11 cellular contexts compared by ENCODE assay signal in the genomic region with DNA sequence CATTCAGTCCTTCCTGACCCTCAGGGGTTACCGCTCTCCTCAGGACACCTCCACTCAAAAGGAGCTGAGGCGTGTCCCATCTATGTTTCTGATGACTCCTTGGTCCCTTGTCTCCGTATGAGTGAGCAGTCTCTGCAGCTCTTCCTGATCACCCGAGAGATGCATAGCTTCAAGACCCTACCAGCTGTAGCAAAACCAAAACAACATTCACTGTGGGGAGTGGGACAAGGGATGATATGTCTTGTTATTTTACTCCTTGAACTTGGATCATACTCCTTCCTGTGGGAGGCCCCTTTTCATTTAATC. TPM values are rescaled to one million over a fixed set of nuclear protein-coding genes. Genes with fewer than 3 reads are reported as not detected.
A peak's percentile ranks its signal among the peaks of the same experiment; 100 is the strongest.
DNase-seq lines count a peak whose midpoint lies in the region; ATAC-seq, FAIRE-seq and TF ChIP-seq lines count a peak whose summit lies in the region.
"Had no signal": no experiment of that assay in that cellular context is flagged by ENCODE, and none has a peak within 500 bp of the region (broad histone marks: within the 10 kb centered on the region; RNA-seq: fewer than 3 reads in every experiment).

No MANE protein-coding gene starts in this region.

- no peaks in the 10 kb centered on the region for H3F3A ChIP-seq in Loucy (ENCODE audit: low read depth)

- no peaks in the 10 kb centered on the region for H3K36me3 ChIP-seq in Loucy (ENCODE audit: insufficient read depth, low read length)

- no peaks in the 10 kb centered on the region for H4K20me1 ChIP-seq in Loucy (ENCODE audit: insufficient read depth, low read length, poor library complexity, severe bottlenecking)

- peak overlapping the region; percentile 65 for H2AFZ ChIP-seq in Loucy (ENCODE audit: low read length)

- peak overlapping the region; percentile 31 for H3K9ac ChIP-seq in Loucy (ENCODE audit: low read depth, low read length, poor library complexity, severe bottlenecking)

- no peaks in the 10 kb centered on the region for H3K27me3 ChIP-seq in Loucy (ENCODE audit: insufficient read depth, low read length, poor library complexity, severe bottlenecking)
- H3K27me3 ChIP-seq: dorsolateral prefrontal cortex had no signal

- DNase-seq in GM12892 (ENCODE audit: insufficient read length) (no peak), NCI-H2081 treated with DMSO at 0.1 percent for 48 hours (lab: John Stamatoyannopoulos, UW) (no peak), D721Med (ENCODE audit: insufficient read length, low spot score) (no peak)
- DNase-seq in activated CD4-positive, alpha-beta T cell treated with anti-CD3 and anti-CD28 coated beads, Interleukin-2, amount 50 U/mL, for 4 hours, result no peak
- DNase-seq: activated T-cell treated with anti-CD3 and anti-CD28 coated beads, Interleukin-2, amount 50 U/mL, for 72 hours; dorsolateral prefrontal cortex had no signal

- TF ChIP-seq POLR2A in GM12892 (IDR thresholded peaks at IDR 0.05; ENCODE audit: low read depth, low read length), result no peak

- H3K9me2 ChIP-seq in Loucy (replicated peaks; ENCODE audit: low read depth, low read length), result no peaks in the 10 kb centered on the region

- H3K4me1 ChIP-seq in Loucy (ENCODE audit: insufficient read depth, low read length, poor library complexity, severe bottlenecking), result peaks cover 10% of the 10 kb centered on the region

- TF ChIP-seq CTCF in Loucy (conservative IDR thresholded peaks at IDR 0.05; ENCODE audit: low read length) (no peak), D721Med (IDR thresholded peaks at IDR 0.05; ENCODE audit: insufficient read depth, missing control alignments) (no peak)

- H3K4me3 ChIP-seq in Loucy (ENCODE audit: low read length, poor library complexity, severe bottlenecking), result no peak overlapping the region
- H3K4me3 ChIP-seq: dorsolateral prefrontal cortex, lung had no signal

- H3K4me2 ChIP-seq in Loucy (ENCODE audit: low read depth, low read length, poor library complexity, severe bottlenecking), result peak overlapping the region; percentile 40

- ATAC-seq in GM19395 (IDR thresholded peaks at IDR 0.05; ENCODE audit: unreplicated experiment) (peak; percentile 25), HG02642 (IDR thresholded peaks at IDR 0.05; ENCODE audit: poor library complexity, unreplicated experiment) (peak; percentile 29), HG03175 (IDR thresholded peaks at IDR 0.05; ENCODE audit: unreplicated experiment) (no peak)

- H3K79me2 ChIP-seq in Loucy (ENCODE audit: insufficient read depth, low read length), result no peaks in the 10 kb centered on the region

- FAIRE-seq in GM12892 (lab: Jason Lieb, UNC) (peak; percentile 27), D721Med (lab: Jason Lieb, UNC) (no peak)

- no peaks in the 10 kb centered on the region for H3K9me3 ChIP-seq in Loucy (ENCODE audit: insufficient read depth, low read depth, low read length)

RNA-seq across cellular contexts. Expression of gene GLDC, which starts 14.4 kb away (rescaled TPM):
- polyA plus RNA-seq in GM12892 (2012; ENCODE audit: missing spikeins), result 69.5 TPM
